In genomic region chr9:137891588-137892423, GRCh38 we compare ENCODE assay signal across 25 cellular contexts. TPM values are rescaled to one million over a fixed set of nuclear protein-coding genes. Genes with fewer than 3 reads are reported as not detected.
"Had no signal": no experiment of that assay in that cellular context is flagged by ENCODE, and none has a peak within 500 bp of the region (broad histone marks: within the 10 kb centered on the region; RNA-seq: fewer than 3 reads in every experiment).

No MANE protein-coding gene starts in this region.

- H3K4me1 Mint-ChIP-seq: activated naive CD8-positive, alpha-beta T cell treated with anti-CD3 and anti-CD28 coated beads, Interleukin-2, amount 10 ng/mL, durations not matched to agents 7 days and 5 days; natural killer cell had no signal

- ATAC-seq: body of pancreas; effector memory CD8-positive, alpha-beta T cell; esophagus mucosa; left ventricle myocardium superior; natural killer cell had no signal

- H3K27ac Mint-ChIP-seq: activated naive CD4-positive, alpha-beta T cell treated with anti-CD3 and anti-CD28 coated beads for 36 hours; activated naive CD8-positive, alpha-beta T cell treated with anti-CD3 and anti-CD28 coated beads, Interleukin-2, amount 10 ng/mL, durations not matched to agents 7 days and 5 days; activated T-helper 2 cell treated with anti-CD3 and anti-CD28 coated beads, Interferon-gamma antibody, Interleukin-2, Interleukin-4, amounts not matched to agents 10 μg/mL and 5 μg/mL and 100 μg/mL, durations not matched to agents 14 hours and 24 hours and 36 hours; effector memory CD8-positive, alpha-beta T cell; natural killer cell; stimulated activated naive CD8-positive, alpha-beta T cell treated with anti-CD3 and anti-CD28 coated beads, Interleukin-15, Interleukin-2, amounts not matched to agents 100 ng/mL and 50 ng/mL, for 24 hours had no signal

- H3K36me3 Mint-ChIP-seq: activated naive CD8-positive, alpha-beta T cell treated with anti-CD3 and anti-CD28 coated beads, Interleukin-2, amount 10 ng/mL, durations not matched to agents 7 days and 5 days; natural killer cell had no signal

- H3K4me1 ChIP-seq: body of pancreas, prostate gland, right atrium auricular region, thyroid gland, uterus had no signal

- DNase-seq: activated CD4-positive, alpha-beta T cell treated with anti-CD3 and anti-CD28 coated beads for 1 hour; activated CD4-positive, alpha-beta T cell treated with anti-CD3 and anti-CD28 coated beads, Interleukin-2, amount 50 U/mL, for 1 hour; activated naive CD4-positive, alpha-beta T cell treated with anti-CD3 and anti-CD28 coated beads for 36 hours; activated naive CD8-positive, alpha-beta T cell treated with anti-CD3 and anti-CD28 coated beads, Interleukin-2, amount 10 ng/mL, durations not matched to agents 7 days and 5 days; activated T-cell treated with anti-CD3 and anti-CD28 coated beads, Interleukin-2, amount 50 U/mL, for 1 hour; body of pancreas; dermis blood vessel endothelial cell; effector memory CD8-positive, alpha-beta T cell; foreskin melanocyte; hippocampal formation; left ventricle myocardium superior; mammary epithelial cell; midbrain; natural killer cell; ovary; stimulated activated CD4-positive, alpha-beta T cell treated with anti-CD3 and anti-CD28 coated beads, Interleukin-4, amount 100 ng/mL, for 24 hours; T-helper 1 cell; thyroid gland; uterus had no signal

- H3K4me3 ChIP-seq: body of pancreas, cardiac muscle cell, ovary, prostate gland, right atrium auricular region, thyroid gland, uterus had no signal

- H3K4me3 Mint-ChIP-seq: activated naive CD4-positive, alpha-beta T cell treated with anti-CD3 and anti-CD28 coated beads for 36 hours; activated naive CD8-positive, alpha-beta T cell treated with anti-CD3 and anti-CD28 coated beads, Interleukin-2, amount 10 ng/mL, durations not matched to agents 7 days and 5 days; effector memory CD8-positive, alpha-beta T cell; natural killer cell; stimulated activated naive CD8-positive, alpha-beta T cell treated with anti-CD3 and anti-CD28 coated beads, Interleukin-15, Interleukin-2, amounts not matched to agents 100 ng/mL and 50 ng/mL, for 24 hours had no signal

- H3K9me3 Mint-ChIP-seq: activated naive CD4-positive, alpha-beta T cell treated with anti-CD3 and anti-CD28 coated beads for 36 hours; activated naive CD8-positive, alpha-beta T cell treated with anti-CD3 and anti-CD28 coated beads, Interleukin-2, amount 10 ng/mL, durations not matched to agents 7 days and 5 days; activated T-helper 2 cell treated with anti-CD3 and anti-CD28 coated beads, Interferon-gamma antibody, Interleukin-2, Interleukin-4, amounts not matched to agents 10 μg/mL and 5 μg/mL and 100 μg/mL, durations not matched to agents 14 hours and 24 hours and 36 hours; effector memory CD8-positive, alpha-beta T cell; natural killer cell; stimulated activated naive CD8-positive, alpha-beta T cell treated with anti-CD3 and anti-CD28 coated beads, Interleukin-15, Interleukin-2, amounts not matched to agents 100 ng/mL and 50 ng/mL, for 24 hours had no signal

- H3K27ac ChIP-seq: body of pancreas, cardiac muscle cell, ovary, prostate gland, right atrium auricular region, thyroid gland, uterus had no signal

- H3K9me3 ChIP-seq: body of pancreas, ovary, prostate gland, right atrium auricular region, thyroid gland, uterus had no signal

- H3K36me3 ChIP-seq: cardiac muscle cell, ovary, prostate gland, right atrium auricular region, thyroid gland, uterus had no signal

RNA-seq across cellular contexts. Expression of gene CACNA1B, which starts 14.2 kb away (rescaled TPM):
- total RNA-seq: activated naive CD8-positive, alpha-beta T cell treated with anti-CD3 and anti-CD28 coated beads, Interleukin-2, amount 10 ng/mL, durations not matched to agents 7 days and 5 days; esophagus mucosa had no signal
